ENCODE assay signal across 1 cellular context in the genomic region with DNA sequence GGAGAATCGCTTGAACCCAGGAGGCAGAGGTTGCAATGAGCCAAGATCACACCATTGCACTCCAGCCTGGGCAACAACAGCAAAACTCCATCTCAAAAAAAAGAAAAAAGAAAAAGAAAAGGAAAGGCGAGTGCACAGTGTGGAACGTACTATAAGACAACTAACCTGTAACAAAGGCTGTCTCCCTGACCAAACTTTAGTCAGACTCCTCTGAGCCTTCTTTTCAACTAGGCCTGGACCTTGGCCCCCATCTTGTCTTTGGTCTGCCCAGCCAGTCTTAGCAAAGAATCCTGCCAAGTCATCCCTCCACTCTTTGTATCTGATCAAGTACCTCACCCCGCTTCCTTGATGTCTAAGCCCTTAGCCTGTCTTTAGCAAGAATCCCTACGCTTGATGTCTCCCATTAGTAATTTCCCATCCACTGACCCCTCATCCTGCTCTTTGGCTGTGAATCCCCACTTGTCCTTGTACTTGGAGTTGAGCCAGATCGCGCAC.
TF ChIP-seq lines count a peak whose summit lies in the region.

No MANE protein-coding gene starts in this region.

TF ChIP-seq in IMR-90, 13 proteins besides CTCF, POLR2A, EP300 and RAD21 (continued from another document):
- TF ChIP-seq, protein P1, sequence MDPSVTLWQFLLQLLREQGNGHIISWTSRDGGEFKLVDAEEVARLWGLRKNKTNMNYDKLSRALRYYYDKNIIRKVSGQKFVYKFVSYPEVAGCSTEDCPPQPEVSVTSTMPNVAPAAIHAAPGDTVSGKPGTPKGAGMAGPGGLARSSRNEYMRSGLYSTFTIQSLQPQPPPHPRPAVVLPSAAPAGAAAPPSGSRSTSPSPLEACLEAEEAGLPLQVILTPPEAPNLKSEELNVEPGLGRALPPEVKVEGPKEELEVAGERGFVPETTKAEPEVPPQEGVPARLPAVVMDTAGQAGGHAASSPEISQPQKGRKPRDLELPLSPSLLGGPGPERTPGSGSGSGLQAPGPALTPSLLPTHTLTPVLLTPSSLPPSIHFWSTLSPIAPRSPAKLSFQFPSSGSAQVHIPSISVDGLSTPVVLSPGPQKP (IDR thresholded peaks at IDR 0.05; ENCODE audit: borderline replicate concordance, low read depth, low read length), result no peak
- TF ChIP-seq MAZ (IDR thresholded peaks at IDR 0.05; ENCODE audit: borderline replicate concordance, low read depth, low read length) (no peak), RCOR1 (IDR thresholded peaks at IDR 0.05; ENCODE audit: insufficient replicate concordance, low read length) (no peak), FOS (IDR thresholded peaks at IDR 0.05; ENCODE audit: low read depth, low read length) (no peak)
TF ChIP-seq in IMR-90: peak in this region for 0.
